Comparison of ENCODE assay signal across 8 cellular contexts in the genomic region with DNA sequence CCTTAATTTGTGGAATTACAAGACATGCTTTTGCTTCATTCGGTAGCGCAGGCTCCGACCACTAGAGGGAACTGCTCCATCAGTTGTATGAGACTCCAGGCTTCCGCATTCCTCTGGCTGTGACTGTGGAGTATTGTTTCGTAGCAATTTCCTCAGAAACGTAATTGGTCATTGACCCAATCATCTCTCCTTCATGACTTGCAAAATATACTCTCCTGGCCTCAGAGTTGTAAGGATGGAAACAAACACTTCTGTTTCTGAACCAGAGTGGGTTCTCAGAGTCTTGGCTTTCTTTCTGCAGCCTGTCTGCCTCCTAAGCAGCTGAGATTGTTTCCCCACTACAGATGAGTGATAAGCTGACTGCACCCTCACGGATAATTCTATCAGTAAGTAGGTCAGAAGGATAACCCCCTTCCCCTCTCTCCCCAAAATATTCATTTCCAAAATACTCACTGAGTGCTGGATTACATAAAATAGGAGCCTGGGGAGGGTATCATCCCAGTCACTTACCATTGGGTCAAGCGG.
DNase-seq lines count a peak whose midpoint lies in the region; ATAC-seq lines count a peak whose summit lies in the region.

No MANE protein-coding gene starts in this region.

- no peaks in the 10 kb centered on the region for H3K9me3 Mint-ChIP-seq in activated CD4-positive, alpha-beta memory T cell treated with anti-CD3 and anti-CD28 coated beads, Interleukin-2, amount 10 ng/mL, durations not matched to agents 7 days and 5 days

- H3K27me3 Mint-ChIP-seq in activated CD4-positive, alpha-beta memory T cell treated with anti-CD3 and anti-CD28 coated beads, Interleukin-2, amount 10 ng/mL, durations not matched to agents 7 days and 5 days: peaks cover 12% of the 10 kb centered on the region

- H3K36me3 Mint-ChIP-seq in activated CD4-positive, alpha-beta memory T cell treated with anti-CD3 and anti-CD28 coated beads, Interleukin-2, amount 10 ng/mL, durations not matched to agents 7 days and 5 days (ENCODE audit: low read depth): no peaks in the 10 kb centered on the region

- POLR2A ChIA-PET in activated CD4-positive, alpha-beta memory T cell treated with anti-CD3 and anti-CD28 coated beads, Interleukin-2, amount 10 ng/mL, durations not matched to agents 7 days and 5 days (lab: Charles Lee): no interaction called here

- H3K4me1 Mint-ChIP-seq in activated CD4-positive, alpha-beta memory T cell treated with anti-CD3 and anti-CD28 coated beads, Interleukin-2, amount 10 ng/mL, durations not matched to agents 7 days and 5 days: peaks cover 6% of the 10 kb centered on the region

- DNase-seq in COR-L47 (lab: John Stamatoyannopoulos, UW): peak; percentile 77
- DNase-seq in NCI-H524 treated with DMSO at 0.1 percent for 48 hours (lab: John Stamatoyannopoulos, UW): peak; percentile 2
- DNase-seq in activated CD4-positive, alpha-beta memory T cell treated with anti-CD3 and anti-CD28 coated beads, Interleukin-2, amount 10 ng/mL, durations not matched to agents 7 days and 5 days: peak; percentile 70
- DNase-seq in epidermal melanocyte (ENCODE audit: insufficient read length, low spot score): peak; percentile 91
- DNase-seq in midbrain (lab: John Stamatoyannopoulos, UW): peak; percentile 90
- DNase-seq in stimulated activated CD8-positive, alpha-beta memory T cell treated with anti-CD3 and anti-CD28 coated beads, Interleukin-4, amount 100 ng/mL, for 48 hours: peak; percentile 77

- ATAC-seq in GM19452 (IDR thresholded peaks at IDR 0.05; ENCODE audit: unreplicated experiment) (peak; percentile 93), HG03520 (IDR thresholded peaks at IDR 0.05; ENCODE audit: unreplicated experiment) (peak; percentile 83)

- CTCF ChIA-PET in activated CD4-positive, alpha-beta memory T cell treated with anti-CD3 and anti-CD28 coated beads, Interleukin-2, amount 10 ng/mL, durations not matched to agents 7 days and 5 days (lab: Charles Lee): interaction anchor here (1.0 kb wide), 1 partner anchor 154 kb away, joined by 3 read pairs; no protein-coding TSS in a partner anchor

- H3K4me3 Mint-ChIP-seq in activated CD4-positive, alpha-beta memory T cell treated with anti-CD3 and anti-CD28 coated beads, Interleukin-2, amount 10 ng/mL, durations not matched to agents 7 days and 5 days: no peak overlapping the region

- H3K27ac Mint-ChIP-seq in activated CD4-positive, alpha-beta memory T cell treated with anti-CD3 and anti-CD28 coated beads, Interleukin-2, amount 10 ng/mL, durations not matched to agents 7 days and 5 days: no peak overlapping the region

Comparison
In these comparisons a context has a peak if more than half of its experiments do, and no peak if none do; other contexts are left out.
1. Peak in every context shown above with its lines: DNase-seq and ATAC-seq.
2. DNase-seq: peak in every context shown above with its lines; median percentile 91 in epidermal melanocyte; 90 in midbrain; 77 in COR-L47; 77 in stimulated activated CD8-positive, alpha-beta memory T cell treated with anti-CD3 and anti-CD28 coated beads, Interleukin-4, amount 100 ng/mL, for 48 hours; 70 in activated CD4-positive, alpha-beta memory T cell treated with anti-CD3 and anti-CD28 coated beads, Interleukin-2, amount 10 ng/mL, durations not matched to agents 7 days and 5 days; 2 in NCI-H524 treated with DMSO at 0.1 percent for 48 hours.